In the genomic region with DNA sequence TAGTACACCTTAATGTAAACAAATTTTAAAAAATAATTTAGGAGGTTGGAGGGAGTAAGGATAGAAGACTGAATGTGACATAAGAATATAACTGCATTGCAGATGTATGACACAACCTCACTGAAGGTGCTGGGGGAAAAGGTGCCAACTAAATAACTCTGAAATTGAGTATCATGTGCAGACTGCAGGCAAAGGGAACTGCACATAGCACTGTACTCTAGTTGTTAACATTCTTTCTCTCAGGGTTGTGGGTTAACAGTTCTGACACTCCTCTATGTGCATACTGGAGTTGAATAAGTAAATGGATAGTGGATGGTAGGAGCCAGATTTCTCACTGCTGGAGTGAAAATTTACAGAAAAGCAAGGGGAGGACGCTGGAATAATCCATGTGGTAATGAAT, we compare ENCODE assay signal across 28 cellular contexts.
"Had no signal": no experiment of that assay in that cellular context is flagged by ENCODE, and none has a peak within 500 bp of the region (broad histone marks: within the 10 kb centered on the region; RNA-seq: fewer than 3 reads in every experiment).

No MANE protein-coding gene starts in this region.

- H3K27ac ChIP-seq: colonic mucosa, coronary artery, dorsolateral prefrontal cortex, epithelial cell of prostate, esophagus muscularis mucosa, esophagus squamous epithelium, foreskin keratinocyte, gastrocnemius medialis, gastroesophageal sphincter, heart left ventricle, heart right ventricle had no signal

- H3K27me3 ChIP-seq: colonic mucosa, esophagus muscularis mucosa, esophagus squamous epithelium, foreskin keratinocyte, gastrocnemius medialis, gastroesophageal sphincter had no signal

- FAIRE-seq: colon, endometrium, endothelial cell of umbilical vein, frontal cortex had no signal

- H3K4me1 ChIP-seq: colonic mucosa, esophagus squamous epithelium, foreskin keratinocyte, gastrocnemius medialis, heart left ventricle, heart right ventricle had no signal

- DNase-seq: colonic mucosa; cortex of kidney; dermis blood vessel endothelial cell; dorsolateral prefrontal cortex; effector CD4-positive, alpha-beta T cell; effector CD8-positive, alpha-beta T cell; effector memory CD4-positive, alpha-beta T cell; effector memory CD8-positive, alpha-beta T cell; endodermal cell; erythroblast; esophagus squamous epithelium; foreskin fibroblast; foreskin keratinocyte; foreskin melanocyte; gastrocnemius medialis; glutamatergic neuron; head of caudate nucleus; heart left ventricle; heart right ventricle had no signal

- H3K36me3 ChIP-seq: colonic mucosa, esophagus muscularis mucosa, esophagus squamous epithelium, gastrocnemius medialis, gastroesophageal sphincter, heart left ventricle, heart right ventricle had no signal

- H3K4me3 ChIP-seq: colonic mucosa, coronary artery, dorsolateral prefrontal cortex, esophagus muscularis mucosa, esophagus squamous epithelium, gastrocnemius medialis, gastroesophageal sphincter, heart left ventricle, heart right ventricle had no signal

- H3K9me3 ChIP-seq: colonic mucosa, gastrocnemius medialis had no signal

- ATAC-seq: effector memory CD8-positive, alpha-beta T cell; esophagus mucosa; foreskin keratinocyte; gastrocnemius medialis; gastroesophageal sphincter; heart left ventricle; heart right ventricle had no signal
